ENCODE assay signal across 14 cellular contexts in the genomic region with DNA sequence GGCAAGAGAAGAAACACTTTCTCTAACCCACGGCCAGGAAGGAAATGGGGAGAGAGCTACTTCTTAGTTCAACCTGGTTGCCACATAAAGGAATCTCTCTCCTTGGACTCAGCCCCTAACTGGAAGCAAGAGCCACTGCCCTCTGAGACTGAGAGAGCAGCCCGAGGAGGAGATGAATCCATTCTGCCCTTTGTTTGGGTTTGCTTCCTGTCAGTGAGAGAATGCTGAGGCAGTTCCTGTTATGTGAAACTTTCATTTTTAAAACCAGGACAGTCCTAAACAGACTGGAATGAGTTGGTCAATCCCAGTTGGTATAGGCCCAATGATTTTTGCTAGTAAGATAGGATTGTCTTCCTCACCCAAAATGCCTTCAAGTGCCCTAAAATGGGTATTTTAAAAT.
DNase-seq lines count a peak whose midpoint lies in the region; ATAC-seq and TF ChIP-seq lines count a peak whose summit lies in the region.
"Had no signal": no experiment of that assay in that cellular context is flagged by ENCODE, and none has a peak within 500 bp of the region (broad histone marks: within the 10 kb centered on the region; RNA-seq: fewer than 3 reads in every experiment).

No MANE protein-coding gene starts in this region.

- no peak overlapping the region for H3K4me2 ChIP-seq in mesenchymal stem cell (ENCODE audit: low read length, poor library complexity, severe bottlenecking)

- H3K36me3 Mint-ChIP-seq in CD8-positive, alpha-beta T cell = no peaks in the 10 kb centered on the region
- H3K36me3 Mint-ChIP-seq in chondrocyte (ENCODE audit: low read depth) = no peaks in the 10 kb centered on the region

- no peaks in the 10 kb centered on the region for H3K9me3 Mint-ChIP-seq in CD8-positive, alpha-beta T cell
- no peaks in the 10 kb centered on the region for H3K9me3 Mint-ChIP-seq in chondrocyte (ENCODE audit: low read depth)
- H3K9me3 Mint-ChIP-seq: activated T-cell treated with anti-CD3 and anti-CD28 coated beads, Interleukin-2, amount 50 U/mL, for 72 hours had no signal

- H3K4me3 Mint-ChIP-seq in CD8-positive, alpha-beta T cell = no peak overlapping the region
- H3K4me3 Mint-ChIP-seq in chondrocyte (ENCODE audit: unreplicated experiment) = no peak overlapping the region
- H3K4me3 Mint-ChIP-seq: activated T-cell treated with anti-CD3 and anti-CD28 coated beads, Interleukin-2, amount 50 U/mL, for 72 hours had no signal

- ATAC-seq in CD8-positive, alpha-beta T cell = no peak
- ATAC-seq in HG03520 (IDR thresholded peaks at IDR 0.05; ENCODE audit: unreplicated experiment) (no peak), GM21447 (IDR thresholded peaks at IDR 0.05; ENCODE audit: unreplicated experiment) (no peak), HG03442 (IDR thresholded peaks at IDR 0.05; ENCODE audit: unreplicated experiment) (no peak)

- H2AFZ ChIP-seq in mesenchymal stem cell (ENCODE audit: low read depth, low read length) = peak overlapping the region; percentile 83

- peak overlapping the region in 1 of 2 experiments; percentile 69 for H3K4ac ChIP-seq in mesenchymal stem cell (ENCODE audit: low read depth in 1 of 2, low read length in 2 of 2)

- H3K23ac ChIP-seq in mesenchymal stem cell (ENCODE audit: low read length in 2 of 2) = peak overlapping the region in 1 of 2 experiments; percentile 49

- H3K27me3 ChIP-seq in CD8-positive, alpha-beta T cell (ENCODE audit: insufficient read depth, low read length) = no peaks in the 10 kb centered on the region
- H3K27me3 ChIP-seq in mesenchymal stem cell (ENCODE audit: control insufficient read depth in 1 of 2, insufficient read depth in 1 of 2, low read length in 2 of 2) = no peaks in the 10 kb centered on the region
- H3K27me3 ChIP-seq: suprapubic skin had no signal

- no peaks in the 10 kb centered on the region for H3K79me1 ChIP-seq in mesenchymal stem cell (replicated peaks; ENCODE audit: low read length, poor library complexity, severe bottlenecking)

- H3K4me1 Mint-ChIP-seq in CD8-positive, alpha-beta T cell (ENCODE audit: low read depth) = peaks cover 3% of the 10 kb centered on the region
- peaks cover 13% of the 10 kb centered on the region for H3K4me1 Mint-ChIP-seq in chondrocyte (ENCODE audit: low read depth)

- no peaks in the 10 kb centered on the region for H3K4me1 ChIP-seq in CD8-positive, alpha-beta T cell (ENCODE audit: insufficient read depth, low read length)
- H3K4me1 ChIP-seq in mesenchymal stem cell (ENCODE audit: control insufficient read depth, insufficient read depth, low read depth, low read length) = no peaks in the 10 kb centered on the region
- H3K4me1 ChIP-seq: suprapubic skin had no signal

- H2BK5ac ChIP-seq in mesenchymal stem cell (ENCODE audit: low read depth, low read length, poor library complexity, severe bottlenecking) = no peak overlapping the region

- peak overlapping the region; percentile 67 for H3K9ac ChIP-seq in mesenchymal stem cell (ENCODE audit: low read length)

- H3K9me3 ChIP-seq in CD8-positive, alpha-beta T cell (ENCODE audit: low read length) = no peaks in the 10 kb centered on the region
- H3K9me3 ChIP-seq in mesenchymal stem cell (ENCODE audit: control insufficient read depth, low read length) = no peaks in the 10 kb centered on the region
- H3K9me3 ChIP-seq: suprapubic skin had no signal

- peak overlapping the region; percentile 28 for H3K27ac Mint-ChIP-seq in CD8-positive, alpha-beta T cell
- peak overlapping the region; percentile 63 for H3K27ac Mint-ChIP-seq in chondrocyte (ENCODE audit: unreplicated experiment)
- H3K27ac Mint-ChIP-seq: activated T-cell treated with anti-CD3 and anti-CD28 coated beads, Interleukin-2, amount 50 U/mL, for 72 hours had no signal

- WGBS in mesenchymal stem cell = 17% methylated on average over 2 of the region's 2 CpGs

- TF ChIP-seq CTCF in CD8-positive, alpha-beta T cell (IDR thresholded peaks at IDR 0.05) = no peak
- no peak for TF ChIP-seq CTCF in chondrocyte (IDR thresholded peaks at IDR 0.05)

- H3K27me3 Mint-ChIP-seq in CD8-positive, alpha-beta T cell (ENCODE audit: low read depth) = no peaks in the 10 kb centered on the region
- H3K27me3 Mint-ChIP-seq in chondrocyte (ENCODE audit: low read depth) = no peaks in the 10 kb centered on the region

- CTCF ChIA-PET in CD8-positive, alpha-beta T cell (lab: Charles Lee) = no interaction called here

- H2BK12ac ChIP-seq in mesenchymal stem cell (ENCODE audit: low read length in 2 of 2) = peak overlapping the region; percentile 21 to 71

- no peak overlapping the region for H3K27ac ChIP-seq in CD8-positive, alpha-beta T cell (ENCODE audit: low read depth, low read length)
- H3K27ac ChIP-seq in mesenchymal stem cell (ENCODE audit: low read length, poor library complexity, severe bottlenecking) = peak overlapping the region; percentile 31
- H3K27ac ChIP-seq: suprapubic skin had no signal

- H3K36me3 ChIP-seq in CD8-positive, alpha-beta T cell (ENCODE audit: insufficient read depth, low read length) = no peaks in the 10 kb centered on the region
- no peaks in the 10 kb centered on the region for H3K36me3 ChIP-seq in mesenchymal stem cell (ENCODE audit: control insufficient read depth in 1 of 2, insufficient read depth in 2 of 2, low read depth in 1 of 2, low read length in 2 of 2)
- H3K36me3 ChIP-seq: suprapubic skin had no signal

- no peak overlapping the region for H2AK5ac ChIP-seq in mesenchymal stem cell (ENCODE audit: low read length, severe bottlenecking)

- in situ Hi-C loops in KBM-7 (cut with MboI; ENCODE audit: low pct_unique_long_range_greater_than_20kb, low sequenced_read_pairs) = no loop called here

- H4K91ac ChIP-seq in mesenchymal stem cell (ENCODE audit: low read length) = no peak overlapping the region

- H4K8ac ChIP-seq in mesenchymal stem cell (ENCODE audit: low read length) = peak overlapping the region; percentile 85

- peak overlapping the region; percentile 54 to 85 for H3K18ac ChIP-seq in mesenchymal stem cell (ENCODE audit: low read depth in 1 of 2, low read length in 2 of 2)

- intact Hi-C loops in CD8-positive, alpha-beta T cell (cut with DNase I, micrococcal nuclease) = no loop called here

- no peak for DNase-seq in CD8-positive, alpha-beta T cell
- DNase-seq in KBM-7 = peak; percentile 1
- DNase-seq in chondrocyte (ENCODE audit: low spot score) = no peak
- DNase-seq in mesenchymal stem cell = peak; percentile 51
- no peak for DNase-seq in NCI-H1105 treated with DMSO at 0.1 percent for 48 hours (lab: John Stamatoyannopoulos, UW)
- DNase-seq: activated CD4-positive, alpha-beta T cell treated with anti-CD3 and anti-CD28 coated beads for 1 hour; amygdala; effector CD4-positive, alpha-beta T cell; IMR-90 had no signal

- no peak overlapping the region for H2BK15ac ChIP-seq in mesenchymal stem cell (ENCODE audit: low read depth, poor library complexity, severe bottlenecking)

- POLR2A ChIA-PET in CD8-positive, alpha-beta T cell (lab: Charles Lee) = no interaction called here

- peak overlapping the region in 1 of 2 experiments; percentile 63 for H3K14ac ChIP-seq in mesenchymal stem cell (ENCODE audit: low read length in 2 of 2)

- no peak overlapping the region for H3K4me3 ChIP-seq in CD8-positive, alpha-beta T cell (ENCODE audit: low read depth, low read length)
- H3K4me3 ChIP-seq in mesenchymal stem cell (ENCODE audit: insufficient read depth in 1 of 2, low read depth in 1 of 2, low read length in 2 of 2) = no peak overlapping the region
- H3K4me3 ChIP-seq: suprapubic skin had no signal

- H2BK120ac ChIP-seq in mesenchymal stem cell (ENCODE audit: low read depth, low read length) = peak overlapping the region; percentile 87

Comparison
In these comparisons a context has a peak if more than half of its experiments do, and no peak if none do; other contexts are left out.
1. DNase-seq: peak in KBM-7 (single experiment) and mesenchymal stem cell (single experiment); none in CD8-positive, alpha-beta T cell (0 of 7), chondrocyte (single experiment) and NCI-H1105 treated with DMSO at 0.1 percent for 48 hours (single experiment).